22 cellular contexts compared by ENCODE assay signal in the genomic region with DNA sequence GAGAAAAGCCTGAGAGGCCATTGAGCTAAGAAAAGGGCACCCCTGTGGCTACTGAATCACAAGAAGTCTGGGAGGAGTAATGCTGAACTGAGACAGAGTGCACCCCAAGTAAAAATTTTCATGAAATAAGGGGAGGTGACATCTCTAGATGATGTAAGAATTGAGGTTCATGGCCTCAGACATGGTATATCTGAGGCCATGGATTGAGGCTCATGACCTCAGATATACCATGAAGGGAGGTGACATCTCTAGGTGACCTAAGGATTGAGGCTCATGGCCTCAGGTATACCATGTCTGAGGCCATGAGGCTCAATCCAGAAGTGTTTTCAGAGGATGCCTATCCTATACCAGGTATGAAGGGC.
"Had no signal": no experiment of that assay in that cellular context is flagged by ENCODE, and none has a peak within 500 bp of the region (broad histone marks: within the 10 kb centered on the region; RNA-seq: fewer than 3 reads in every experiment).

No MANE protein-coding gene starts in this region.

- DNase-seq: effector CD4-positive, alpha-beta T cell; endodermal cell; foreskin melanocyte; head of caudate nucleus; left colon; left ventricle myocardium superior; mesenchymal stem cell; midbrain; occipital lobe; right lobe of liver; stimulated activated CD4-positive, alpha-beta T cell treated with anti-CD3 and anti-CD28 coated beads, Interleukin-4, amount 100 ng/mL, for 1 hour; stimulated activated CD8-positive, alpha-beta memory T cell treated with anti-CD3 and anti-CD28 coated beads, Interleukin-4, amount 100 ng/mL, for 48 hours; stimulated activated naive B cell treated with anti-CD40 and anti-IgM and Interleukin-4, amounts not matched to agents 10 μg/mL and 1 μg/mL and 100 μg/mL, for 72 hours had no signal

- H3K36me3 ChIP-seq: prostate gland, right lobe of liver had no signal

- H3K4me3 ChIP-seq: coronary artery, hepatocyte, lung, prostate gland, right lobe of liver had no signal

- H3K79me2 ChIP-seq: hepatocyte, parathyroid adenoma had no signal

- H3K4me2 ChIP-seq: hepatocyte had no signal

- H3K4me1 ChIP-seq: parathyroid adenoma, prostate gland, right lobe of liver had no signal

- ATAC-seq: left colon; left ventricle myocardium superior; right lobe of liver; stimulated activated naive B cell treated with anti-CD40 and anti-IgM and Interleukin-4, amounts not matched to agents 10 μg/mL and 1 μg/mL and 100 μg/mL, for 72 hours had no signal

- FAIRE-seq: endothelial cell of umbilical vein, urothelium cell line had no signal

- H3K9ac ChIP-seq: parathyroid adenoma had no signal

- H3K27ac Mint-ChIP-seq: endodermal cell; nephron; stimulated activated naive B cell treated with anti-CD40 and anti-IgM and Interleukin-4, amounts not matched to agents 10 μg/mL and 1 μg/mL and 100 μg/mL, for 72 hours; type B pancreatic cell had no signal

- H3K27me3 Mint-ChIP-seq: stimulated activated naive B cell treated with anti-CD40 and anti-IgM and Interleukin-4, amounts not matched to agents 10 μg/mL and 1 μg/mL and 100 μg/mL, for 72 hours; type B pancreatic cell had no signal

- H2AFZ ChIP-seq: hepatocyte, parathyroid adenoma had no signal

- H3K4me3 Mint-ChIP-seq: endodermal cell; nephron; stimulated activated naive B cell treated with anti-CD40 and anti-IgM and Interleukin-4, amounts not matched to agents 10 μg/mL and 1 μg/mL and 100 μg/mL, for 72 hours; type B pancreatic cell had no signal

- H3K36me3 Mint-ChIP-seq: stimulated activated naive B cell treated with anti-CD40 and anti-IgM and Interleukin-4, amounts not matched to agents 10 μg/mL and 1 μg/mL and 100 μg/mL, for 72 hours; type B pancreatic cell had no signal

- H3K27me3 ChIP-seq: hepatocyte, right lobe of liver had no signal

- H3K27ac ChIP-seq: coronary artery, hepatocyte, parathyroid adenoma, prostate gland, right lobe of liver had no signal

- H3K4me1 Mint-ChIP-seq: endodermal cell; nephron; stimulated activated naive B cell treated with anti-CD40 and anti-IgM and Interleukin-4, amounts not matched to agents 10 μg/mL and 1 μg/mL and 100 μg/mL, for 72 hours had no signal

- H3K9me3 ChIP-seq: prostate gland, right lobe of liver had no signal
